1 cellular context compared by ENCODE assay signal in genomic region chr17:50106393-50107131, GRCh38.
TF ChIP-seq lines count a peak whose summit lies in the region.

No MANE protein-coding gene starts in this region.

TF ChIP-seq in H1, 55 proteins besides CTCF, POLR2A, EP300 and RAD21:
- no peak for TF ChIP-seq JUND (IDR thresholded peaks at IDR 0.05; ENCODE audit: low read length)
- TF ChIP-seq TEAD4 (IDR thresholded peaks at IDR 0.05; ENCODE audit: low read depth, low read length) = no peak
- no peak for TF ChIP-seq SUZ12 (IDR thresholded peaks at IDR 0.05; ENCODE audit: low read length)
- TF ChIP-seq KDM1A (IDR thresholded peaks at IDR 0.05; ENCODE audit: borderline replicate concordance, low read length) = no peak
- TF ChIP-seq JUN (IDR thresholded peaks at IDR 0.05; ENCODE audit: low read depth, low read length) = no peak
- TF ChIP-seq POLR2AphosphoS5 (IDR thresholded peaks at IDR 0.05; ENCODE audit: low read depth, low read length) = no peak
- TF ChIP-seq KDM4A (IDR thresholded peaks at IDR 0.05; ENCODE audit: low read depth, low read length, severe bottlenecking) = no peak
- TF ChIP-seq POU5F1 (IDR thresholded peaks at IDR 0.05; ENCODE audit: low read depth, low read length) = no peak
- TF ChIP-seq SIX5 (IDR thresholded peaks at IDR 0.05; ENCODE audit: low read depth, low read length) = no peak
- TF ChIP-seq BACH1 (IDR thresholded peaks at IDR 0.05; ENCODE audit: low read length) = no peak
- TF ChIP-seq MAFK (IDR thresholded peaks at IDR 0.05; ENCODE audit: low read depth, low read length) = no peak
- TF ChIP-seq CHD1 (IDR thresholded peaks at IDR 0.05; ENCODE audit: low read depth, low read length) = no peak
- TF ChIP-seq GTF2F1 (IDR thresholded peaks at IDR 0.05; ENCODE audit: borderline replicate concordance, low read depth, low read length) = no peak
- no peak for TF ChIP-seq SP2 (IDR thresholded peaks at IDR 0.05; ENCODE audit: low read length)
TF ChIP-seq in H1: peak in this region for 0.
